In the genomic region with DNA sequence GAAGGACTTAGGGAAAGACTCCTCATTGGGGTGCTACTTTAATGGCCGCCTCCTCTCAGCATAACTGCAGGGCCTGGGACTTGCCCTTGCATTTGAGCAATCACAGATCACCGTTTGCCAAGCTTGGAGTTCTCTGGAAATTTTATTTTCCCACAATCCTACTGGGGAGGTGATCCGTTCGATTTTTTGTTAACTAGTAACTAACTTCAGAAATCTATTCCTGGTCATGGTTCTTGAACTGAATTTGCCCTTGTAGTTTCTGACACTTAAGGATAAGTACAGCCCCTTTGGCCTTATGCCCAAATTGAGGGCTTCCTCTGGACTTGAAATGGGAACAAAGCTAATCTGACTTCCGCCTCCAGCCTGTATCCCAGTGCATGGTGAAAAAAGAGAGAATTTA, we compare ENCODE assay signal across 21 cellular contexts.
DNase-seq lines count a peak whose midpoint lies in the region; ATAC-seq, FAIRE-seq and TF ChIP-seq lines count a peak whose summit lies in the region.
"Had no signal": no experiment of that assay in that cellular context is flagged by ENCODE, and none has a peak within 500 bp of the region (broad histone marks: within the 10 kb centered on the region; RNA-seq: fewer than 3 reads in every experiment).

No MANE protein-coding gene starts in this region.

- TF ChIP-seq CTCF in Calu3 (IDR thresholded peaks at IDR 0.05; ENCODE audit: unreplicated experiment) (no peak), heart right ventricle (IDR thresholded peaks at IDR 0.05) (no peak)

- peaks cover 32% of the 10 kb centered on the region for H3K4me1 Mint-ChIP-seq in Calu3 (ENCODE audit: low read depth, unreplicated experiment)
- H3K4me1 Mint-ChIP-seq: activated naive CD8-positive, alpha-beta T cell treated with anti-CD3 and anti-CD28 coated beads, Interleukin-2, amount 50 U/mL, for 24 hours; CD4-positive, CD25-positive, alpha-beta regulatory T cell had no signal

- peaks cover 3% of the 10 kb centered on the region for H3K9me3 Mint-ChIP-seq in Calu3 (ENCODE audit: low read depth, unreplicated experiment)

- H3K9me3 ChIP-seq in heart right ventricle: peaks cover 0 to 19% (median 9%) of the 10 kb centered on the region in 11 donors

- intact Hi-C loops in Calu3 (cut with micrococcal nuclease; ENCODE audit: unreplicated experiment): no loop called here
- intact Hi-C loops in heart right ventricle (cut with DNase I): no loop called here

- H3K27ac Mint-ChIP-seq in Calu3 (ENCODE audit: unreplicated experiment): no peak overlapping the region
- H3K27ac Mint-ChIP-seq: activated naive CD8-positive, alpha-beta T cell treated with anti-CD3 and anti-CD28 coated beads, Interleukin-2, amount 50 U/mL, for 24 hours; memory B cell; stimulated activated memory B cell treated with anti-CD40 and anti-IgM and Interleukin-4, amounts not matched to agents 10 μg/mL and 1 μg/mL and 100 μg/mL, for 72 hours; T-cell had no signal

- no peak overlapping the region for H3K4me3 Mint-ChIP-seq in Calu3 (ENCODE audit: low read depth, unreplicated experiment)
- H3K4me3 Mint-ChIP-seq: activated naive CD8-positive, alpha-beta T cell treated with anti-CD3 and anti-CD28 coated beads, Interleukin-2, amount 50 U/mL, for 24 hours; CD4-positive, CD25-positive, alpha-beta regulatory T cell; memory B cell; stimulated activated memory B cell treated with anti-CD40 and anti-IgM and Interleukin-4, amounts not matched to agents 10 μg/mL and 1 μg/mL and 100 μg/mL, for 72 hours; T-cell had no signal

- no peak overlapping the region for H3K4me3 ChIP-seq in heart right ventricle
- H3K4me3 ChIP-seq: coronary artery had no signal

- H3K36me3 Mint-ChIP-seq in Calu3 (ENCODE audit: insufficient read depth, unreplicated experiment): no peaks in the 10 kb centered on the region
- H3K36me3 Mint-ChIP-seq: stimulated activated memory B cell treated with anti-CD40 and anti-IgM and Interleukin-4, amounts not matched to agents 10 μg/mL and 1 μg/mL and 100 μg/mL, for 72 hours; T-cell had no signal

- H3K27me3 ChIP-seq in heart right ventricle: peaks cover 0 to 6% (median 0%) of the 10 kb centered on the region in 7 donors
- H3K27me3 ChIP-seq: brain microvascular endothelial cell had no signal

- peaks cover 0 to 15% (median 9%) of the 10 kb centered on the region in 9 donors for H3K4me1 ChIP-seq in heart right ventricle

- no peak for TF ChIP-seq POLR2A in GM12891 (IDR thresholded peaks at IDR 0.05; ENCODE audit: low read depth, low read length)

- no peaks in the 10 kb centered on the region for H3K27me3 Mint-ChIP-seq in Calu3 (ENCODE audit: unreplicated experiment)
- H3K27me3 Mint-ChIP-seq: activated naive CD8-positive, alpha-beta T cell treated with anti-CD3 and anti-CD28 coated beads, Interleukin-2, amount 50 U/mL, for 24 hours; memory B cell; stimulated activated memory B cell treated with anti-CD40 and anti-IgM and Interleukin-4, amounts not matched to agents 10 μg/mL and 1 μg/mL and 100 μg/mL, for 72 hours; T-cell had no signal

- no peak for FAIRE-seq in GM12891 (lab: Jason Lieb, UNC)
- FAIRE-seq: endometrium had no signal

- DNase-seq in Calu3: peak; percentile 67
- peak; percentile 37 for DNase-seq in RPMI7951 (ENCODE audit: low read depth)
- peak in 1 of 2 donors; percentile 79 for DNase-seq in heart right ventricle
- DNase-seq in medulla oblongata (ENCODE audit: extremely low spot score): peak; percentile 43
- DNase-seq in SHP77 treated with DMSO at 0.1 percent for 48 hours (lab: John Stamatoyannopoulos, UW): no peak
- no peak for DNase-seq in GM12891 (ENCODE audit: insufficient read length, low spot score)
- DNase-seq: activated CD8-positive, alpha-beta memory T cell treated with anti-CD3 and anti-CD28 coated beads, Interleukin-2, amount 50 U/mL, for 48 hours; activated effector memory CD4-positive, alpha-beta T cell treated with Interleukin-2 at 50 U/mL for 16 hours; activated naive CD8-positive, alpha-beta T cell treated with anti-CD3 and anti-CD28 coated beads, Interleukin-2, amount 50 U/mL, for 24 hours; brain microvascular endothelial cell; CD4-positive, CD25-positive, alpha-beta regulatory T cell; NCI-H2081; NCI-H524; T-cell had no signal

- ATAC-seq in heart right ventricle: peak in 7 of 8 donors; percentile 49 to 84 (median 67)
- no peak for ATAC-seq in HG03378 (IDR thresholded peaks at IDR 0.05; ENCODE audit: unreplicated experiment)
- ATAC-seq in SK-N-SH treated with all-trans-retinoic acid at 6 μM for 48 hours: no peak
- ATAC-seq: activated naive CD8-positive, alpha-beta T cell treated with anti-CD3 and anti-CD28 coated beads, Interleukin-2, amount 50 U/mL, for 24 hours; stimulated activated memory B cell treated with anti-CD40 and anti-IgM and Interleukin-4, amounts not matched to agents 10 μg/mL and 1 μg/mL and 100 μg/mL, for 72 hours; T-cell had no signal

- H3K36me3 ChIP-seq in heart right ventricle: no peaks in the 10 kb centered on the region
- H3K36me3 ChIP-seq: brain microvascular endothelial cell had no signal

- CTCF ChIA-PET in Calu3 (lab: Charles Lee): interaction anchor here (1.4 kb wide), 1 partner anchor 12 kb away, joined by 4 read pairs; no protein-coding TSS in a partner anchor

- BruUV-seq in Calu3 (replicated peaks; lab: Mats Ljungman, UMichigan): no TSS peak

- WGBS in heart right ventricle, 2 donors: 58 to 67% methylated on average over 5 of the region's 5 CpGs

- no peak overlapping the region for H3K27ac ChIP-seq in heart right ventricle
- H3K27ac ChIP-seq: brain microvascular endothelial cell, coronary artery, VCaP had no signal

TF ChIP-seq in SK-N-SH treated with all-trans-retinoic acid at 6 μM for 48 hours, 23 proteins besides CTCF, POLR2A, EP300 and RAD21 (continues in another document):
- TF ChIP-seq, protein P1, sequence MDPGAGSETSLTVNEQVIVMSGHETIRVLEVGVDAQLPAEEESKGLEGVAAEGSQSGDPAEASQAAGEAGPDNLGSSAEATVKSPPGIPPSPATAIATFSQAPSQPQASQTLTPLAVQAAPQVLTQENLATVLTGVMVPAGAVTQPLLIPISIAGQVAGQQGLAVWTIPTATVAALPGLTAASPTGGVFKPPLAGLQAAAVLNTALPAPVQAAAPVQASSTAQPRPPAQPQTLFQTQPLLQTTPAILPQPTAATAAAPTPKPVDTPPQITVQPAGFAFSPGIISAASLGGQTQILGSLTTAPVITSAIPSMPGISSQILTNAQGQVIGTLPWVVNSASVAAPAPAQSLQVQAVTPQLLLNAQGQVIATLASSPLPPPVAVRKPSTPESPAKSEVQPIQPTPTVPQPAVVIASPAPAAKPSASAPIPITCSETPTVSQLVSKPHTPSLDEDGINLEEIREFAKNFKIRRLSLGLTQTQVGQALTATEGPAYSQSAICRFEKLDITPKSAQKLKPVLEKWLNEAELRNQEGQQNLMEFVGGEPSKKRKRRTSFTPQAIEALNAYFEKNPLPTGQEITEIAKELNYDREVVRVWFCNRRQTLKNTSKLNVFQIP (CRISPR knock-in tag; IDR thresholded peaks at IDR 0.05; ENCODE audit: borderline replicate concordance, low read depth): no peak
- no peak for TF ChIP-seq ARNTL (CRISPR knock-in tag; IDR thresholded peaks at IDR 0.05; ENCODE audit: borderline replicate concordance, low read depth)
- TF ChIP-seq TCF4 (CRISPR knock-in tag; IDR thresholded peaks at IDR 0.05; ENCODE audit: borderline replicate concordance): no peak
- TF ChIP-seq BACH2 (CRISPR knock-in tag; IDR thresholded peaks at IDR 0.05; ENCODE audit: borderline replicate concordance): no peak

TF ChIP-seq in GM12891, 5 proteins besides CTCF, POLR2A, EP300 and RAD21:
- no peak for TF ChIP-seq POLR2AphosphoS5 (IDR thresholded peaks at IDR 0.05; ENCODE audit: low read depth, low read length)
- no peak for TF ChIP-seq SPI1 (IDR thresholded peaks at IDR 0.05; ENCODE audit: low read depth, low read length)
- no peak for TF ChIP-seq POU2F2 (IDR thresholded peaks at IDR 0.05; ENCODE audit: low read depth, low read length)
- TF ChIP-seq PAX5 (IDR thresholded peaks at IDR 0.05; ENCODE audit: insufficient read depth, low read length, severe bottlenecking): no peak
- TF ChIP-seq TAF1 (IDR thresholded peaks at IDR 0.05; ENCODE audit: low read depth, low read length): no peak
TF ChIP-seq in GM12891: peak in this region for 0.

Comparison
In these comparisons a context has a peak if more than half of its experiments do, and no peak if none do; other contexts are left out.
1. DNase-seq: peak in Calu3 (single experiment), RPMI7951 (single experiment) and medulla oblongata (single experiment); none in SHP77 treated with DMSO at 0.1 percent for 48 hours (single experiment) and GM12891 (single experiment).
2. ATAC-seq: peak in heart right ventricle (7 of 8); none in HG03378 (single experiment) and SK-N-SH treated with all-trans-retinoic acid at 6 μM for 48 hours (single experiment).